13 cellular contexts compared by ENCODE assay signal in the genomic region with DNA sequence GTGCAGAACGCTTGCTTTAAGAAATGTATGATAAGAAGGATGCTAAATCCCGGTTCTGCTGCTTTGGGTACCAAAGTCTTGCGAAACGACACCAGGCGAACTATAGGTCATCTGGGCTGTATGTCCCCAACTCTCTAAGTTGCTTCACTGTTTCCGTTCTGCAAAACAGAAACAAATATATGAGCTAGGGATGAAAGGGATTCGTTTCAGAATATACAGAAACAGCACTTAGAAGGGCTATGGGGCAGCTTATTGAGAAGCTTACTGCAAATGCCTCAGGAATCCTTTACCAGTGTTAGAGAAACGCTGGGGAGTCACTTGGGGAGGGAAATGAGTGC. TPM values are rescaled to one million over a fixed set of nuclear protein-coding genes. Genes with fewer than 3 reads are reported as not detected.
DNase-seq lines count a peak whose midpoint lies in the region; ATAC-seq and TF ChIP-seq lines count a peak whose summit lies in the region.
"Had no signal": no experiment of that assay in that cellular context is flagged by ENCODE, and none has a peak within 500 bp of the region (broad histone marks: within the 10 kb centered on the region; RNA-seq: fewer than 3 reads in every experiment).

No MANE protein-coding gene starts in this region.

- intact Hi-C loops in sigmoid colon (cut with DNase I): no loop called here

- H3K4me3 ChIP-seq in BJ (ENCODE audit: low read depth, low read length) (peak overlapping the region; percentile 73), iPS-11a (ENCODE audit: low read depth, low read length) (peak overlapping the region; percentile 46), sigmoid colon (peak overlapping the region; percentile 61 to 70 (median 66))
- H3K4me3 ChIP-seq: GM12878 had no signal

- no peak for ATAC-seq in GM21619 (IDR thresholded peaks at IDR 0.05; ENCODE audit: unreplicated experiment)
- ATAC-seq in GM21825 (IDR thresholded peaks at IDR 0.05; ENCODE audit: unreplicated experiment): no peak

- H3K4me1 ChIP-seq in sigmoid colon: peaks cover 0 to 48% (median 6%) of the 10 kb centered on the region in 4 donors

- H3K27ac ChIP-seq in sigmoid colon: peak overlapping the region; percentile 69 to 86 (median 84)

- no peaks in the 10 kb centered on the region for H3K36me3 ChIP-seq in BJ (ENCODE audit: control insufficient read depth, insufficient read depth, low read length)
- no peaks in the 10 kb centered on the region for H3K36me3 ChIP-seq in sigmoid colon

- no peak for TF ChIP-seq POLR2A in sigmoid colon (IDR thresholded peaks at IDR 0.05)

- CTCF ChIA-PET in BJ (lab: Yijun Ruan, JAX): no interaction called here

- TF ChIP-seq CTCF in BJ (IDR thresholded peaks at IDR 0.05; ENCODE audit: insufficient read depth, low read depth, low read length) (no peak), sigmoid colon (IDR thresholded peaks at IDR 0.05) (no peak)

- POLR2A ChIA-PET in BJ (lab: Charles Lee): no interaction called here

- DNase-seq in BJ (ENCODE audit: low read depth) (no peak), amniotic epithelial cell (ENCODE audit: low read depth) (peak; percentile 20), sigmoid colon (no peak), GM19238 (ENCODE audit: insufficient read length, low spot score) (no peak), medulla oblongata (ENCODE audit: extremely low spot score) (no peak)
- DNase-seq: activated CD4-positive, CD25-positive, alpha-beta regulatory T cell treated with anti-CD3 and anti-CD28 coated beads, Interleukin-2, amount 50 U/mL, for 72 hours; CD4-positive, alpha-beta memory T cell; NCI-H1417 treated with DMSO at 0.1 percent for 48 hours had no signal

- H3K9me3 ChIP-seq in sigmoid colon: no peaks in the 10 kb centered on the region

- 6 to 13% methylated on average over 8 of the region's 8 CpGs for WGBS in sigmoid colon, 2 donors

- no peak for TF ChIP-seq EP300 in sigmoid colon (IDR thresholded peaks at IDR 0.05)

- H3K27me3 ChIP-seq in BJ (ENCODE audit: control insufficient read depth, insufficient read depth, low read length): no peaks in the 10 kb centered on the region
- no peaks in the 10 kb centered on the region for H3K27me3 ChIP-seq in sigmoid colon

RNA-seq across cellular contexts. Expression of a gene that starts 0.3 kb away (rescaled TPM):
- polyA plus RNA-seq in BJ (2011; rRNA removed) (1.5 and 4.1 TPM in 2 replicates), sigmoid colon (1 to 10 TPM in 2 of 3 donors, under 1 TPM in 1; 0.23 to 1.2 (median 1.2) TPM)
- 1.7 and 2.0 TPM in 2 replicates for polyA minus RNA-seq in BJ (2011; rRNA and poly(A)+ RNA removed)
- total RNA-seq in sigmoid colon: 10 to 100 TPM; 31.9 to 48.2 (median 40.9) TPM
- total RNA-seq: CD4-positive, alpha-beta memory T cell; GM12878 had no signal
- polyA plus RNA-seq: CD4-positive, alpha-beta memory T cell had no signal

RNA-seq across cellular contexts. Expression of a gene that starts 45.0 kb away (rescaled TPM):
- polyA plus RNA-seq in BJ (2011; rRNA removed) (not detected in 2 replicates), sigmoid colon (not detected)
- polyA minus RNA-seq in BJ (2011; rRNA and poly(A)+ RNA removed): not detected in 2 replicates
- total RNA-seq in sigmoid colon: not detected
- total RNA-seq: CD4-positive, alpha-beta memory T cell; GM12878; posterior vena cava had no signal
- polyA plus RNA-seq: CD4-positive, alpha-beta memory T cell; GM12878 had no signal

RNA-seq across cellular contexts. Expression of a gene that starts 55.3 kb away (rescaled TPM):
- polyA plus RNA-seq in BJ (2011; rRNA removed) (not detected in 2 replicates), sigmoid colon (not detected)
- polyA minus RNA-seq in BJ (2011; rRNA and poly(A)+ RNA removed): not detected in 2 replicates
- not detected for total RNA-seq in sigmoid colon
- total RNA-seq: CD4-positive, alpha-beta memory T cell; GM12878; posterior vena cava had no signal
- polyA plus RNA-seq: CD4-positive, alpha-beta memory T cell; GM12878 had no signal
